Comparison of ENCODE assay signal across 1 cellular context in genomic region chr12:86600664-86601231, GRCh38.
TF ChIP-seq lines count a peak whose summit lies in the region.

No MANE protein-coding gene starts in this region.

TF ChIP-seq in GM23338, 12 proteins besides CTCF, POLR2A, EP300 and RAD21 (continued from another document):
- TF ChIP-seq ZNF462 (CRISPR knock-in tag; IDR thresholded peaks at IDR 0.05) (no peak), STAT1 (IDR thresholded peaks at IDR 0.05; ENCODE audit: unreplicated experiment) (no peak), EZH2 (IDR thresholded peaks at IDR 0.05; ENCODE audit: low read depth, unreplicated experiment) (no peak), ZNF114 (CRISPR knock-in tag; IDR thresholded peaks at IDR 0.05) (no peak)
